In the genomic region with DNA sequence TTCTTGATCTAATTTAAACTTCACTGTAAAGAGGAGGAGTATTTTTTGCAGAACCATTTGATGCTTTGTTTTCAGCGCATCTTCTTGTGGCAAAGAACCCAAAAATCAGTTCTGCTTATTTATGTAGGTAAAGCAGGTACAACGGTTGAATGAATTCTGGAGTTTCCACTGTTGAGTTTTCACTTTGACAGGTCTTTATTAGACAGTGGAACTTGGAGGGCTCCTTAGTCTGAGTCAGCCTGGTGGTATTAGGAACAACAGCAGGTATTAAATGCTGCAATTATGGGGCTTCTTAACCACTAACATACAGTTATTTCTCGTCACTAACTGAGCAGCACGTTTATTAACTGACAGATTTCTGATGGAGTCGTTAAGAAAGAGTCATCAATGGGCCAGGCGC, we compare ENCODE assay signal across 9 cellular contexts. TPM values are rescaled to one million over a fixed set of nuclear protein-coding genes. Genes with fewer than 3 reads are reported as not detected.
DNase-seq lines count a peak whose midpoint lies in the region; ATAC-seq and TF ChIP-seq lines count a peak whose summit lies in the region.
"Had no signal": no experiment of that assay in that cellular context is flagged by ENCODE, and none has a peak within 500 bp of the region (broad histone marks: within the 10 kb centered on the region; RNA-seq: fewer than 3 reads in every experiment).

No MANE protein-coding gene starts in this region.

- CTCF ChIA-PET in activated CD4-positive, alpha-beta T cell treated with anti-CD3 and anti-CD28 coated beads for 36 hours (lab: Charles Lee), result interaction anchor here (1.2 to 2.4 kb wide), 2 partner anchors 56 to 170 kb away, joined by 3 to 20 read pairs; no protein-coding TSS in a partner anchor
- CTCF ChIA-PET in activated CD4-positive, alpha-beta memory T cell treated with anti-CD3 and anti-CD28 coated beads for 36 hours (lab: Charles Lee), result interaction anchor here (1.5 to 3.1 kb wide), 7 partner anchors 15 to 194 kb away, joined by 3 to 80 read pairs (median 21); partner anchors contain the start of gene SLC16A1

- no peaks in the 10 kb centered on the region for H3K27me3 ChIP-seq in testis

- intact Hi-C loops in activated CD4-positive, alpha-beta T cell treated with anti-CD3 and anti-CD28 coated beads for 36 hours (cut with DNase I, micrococcal nuclease), result loop anchor here in 1 of 2 experiments (5.0 kb wide), 2 partner anchors 452 to 1508 kb away; partner anchors contain the start of gene BCAS2
- intact Hi-C loops in activated CD4-positive, alpha-beta memory T cell treated with anti-CD3 and anti-CD28 coated beads for 36 hours (cut with micrococcal nuclease), result loop anchor here (5.0 kb wide), 2 partner anchors 53 to 318 kb away; partner anchors contain the start of gene MAGI3
- intact Hi-C loops in testis (cut with DNase I; ENCODE audit: low total_unique reads), result no loop called here

- H3K27me3 Mint-ChIP-seq in activated CD4-positive, alpha-beta T cell treated with anti-CD3 and anti-CD28 coated beads for 36 hours, result no peaks in the 10 kb centered on the region
- H3K27me3 Mint-ChIP-seq in activated CD4-positive, alpha-beta memory T cell treated with anti-CD3 and anti-CD28 coated beads for 36 hours, result no peaks in the 10 kb centered on the region

- H3K9me3 ChIP-seq in iPS-18c (ENCODE audit: control insufficient read depth, insufficient read depth, low read length), result no peaks in the 10 kb centered on the region
- H3K9me3 ChIP-seq in testis, result no peaks in the 10 kb centered on the region

- peak overlapping the region in 1 of 2 donors; percentile 92 for H3K27ac ChIP-seq in testis

- POLR2A ChIA-PET in activated CD4-positive, alpha-beta T cell treated with anti-CD3 and anti-CD28 coated beads for 36 hours (lab: Charles Lee), result no interaction called here
- POLR2A ChIA-PET in activated CD4-positive, alpha-beta memory T cell treated with anti-CD3 and anti-CD28 coated beads for 36 hours (lab: Charles Lee), result interaction anchor here (1.3 kb wide), 1 partner anchor 316 kb away, joined by 3 read pairs; the partner anchor contains the start of gene MAGI3

- no peak for TF ChIP-seq POLR2A in testis (IDR thresholded peaks at IDR 0.05)

- H3K4me1 ChIP-seq in testis, result peaks cover 8% of the 10 kb centered on the region

- H3K36me3 ChIP-seq in testis (ENCODE audit: low read depth, missing control alignments), result no peaks in the 10 kb centered on the region

- H3K9me3 Mint-ChIP-seq in activated CD4-positive, alpha-beta T cell treated with anti-CD3 and anti-CD28 coated beads for 36 hours (ENCODE audit: low read depth), result no peaks in the 10 kb centered on the region
- no peaks in the 10 kb centered on the region for H3K9me3 Mint-ChIP-seq in activated CD4-positive, alpha-beta memory T cell treated with anti-CD3 and anti-CD28 coated beads for 36 hours

- WGBS in testis, 2 donors, result 26 to 42% methylated on average over 6 of the region's 6 CpGs

- peaks cover 12% of the 10 kb centered on the region for H3K36me3 Mint-ChIP-seq in activated CD4-positive, alpha-beta T cell treated with anti-CD3 and anti-CD28 coated beads for 36 hours (ENCODE audit: low read depth)
- peaks cover 6% of the 10 kb centered on the region for H3K36me3 Mint-ChIP-seq in activated CD4-positive, alpha-beta memory T cell treated with anti-CD3 and anti-CD28 coated beads for 36 hours

- H3K4me3 ChIP-seq in iPS-18c (ENCODE audit: insufficient read depth, low read depth, low read length) (peak overlapping the region; percentile 94), testis (peak overlapping the region; percentile 85 to 86)

- TF ChIP-seq CTCF in testis (IDR thresholded peaks at IDR 0.05), result no peak

- peaks cover 29% of the 10 kb centered on the region for H3K4me1 Mint-ChIP-seq in activated CD4-positive, alpha-beta T cell treated with anti-CD3 and anti-CD28 coated beads for 36 hours
- H3K4me1 Mint-ChIP-seq in activated CD4-positive, alpha-beta memory T cell treated with anti-CD3 and anti-CD28 coated beads for 36 hours (ENCODE audit: low read depth), result peaks cover 30% of the 10 kb centered on the region

- peak overlapping the region; percentile 90 for H3K27ac Mint-ChIP-seq in activated CD4-positive, alpha-beta T cell treated with anti-CD3 and anti-CD28 coated beads for 36 hours
- peak overlapping the region; percentile 91 for H3K27ac Mint-ChIP-seq in activated CD4-positive, alpha-beta memory T cell treated with anti-CD3 and anti-CD28 coated beads for 36 hours

- ATAC-seq in activated CD4-positive, alpha-beta T cell treated with anti-CD3 and anti-CD28 coated beads for 36 hours, result no peak
- no peak for ATAC-seq in HG03521 (IDR thresholded peaks at IDR 0.05; ENCODE audit: unreplicated experiment)

- no peak for DNase-seq in activated CD4-positive, alpha-beta T cell treated with anti-CD3 and anti-CD28 coated beads for 36 hours
- no peak for DNase-seq in activated CD4-positive, alpha-beta T cell treated with anti-CD3 and anti-CD28 coated beads for 4 hours
- no peak for DNase-seq in activated CD4-positive, alpha-beta memory T cell treated with anti-CD3 and anti-CD28 coated beads for 36 hours
- no peak for DNase-seq in testis
- no peak for DNase-seq in stimulated activated naive CD4-positive, alpha-beta T cell (lab: John Stamatoyannopoulos, UW)
- no peak for DNase-seq in HuH-7 (ENCODE audit: low spot score)
- DNase-seq: NCI-H446 treated with DMSO at 0.1 percent for 48 hours had no signal

- H3K4me3 Mint-ChIP-seq in activated CD4-positive, alpha-beta T cell treated with anti-CD3 and anti-CD28 coated beads for 36 hours, result peak overlapping the region; percentile 98
- H3K4me3 Mint-ChIP-seq in activated CD4-positive, alpha-beta memory T cell treated with anti-CD3 and anti-CD28 coated beads for 36 hours, result peak overlapping the region; percentile 98

RNA-seq across cellular contexts. Expression of gene LRIG2, which starts 1.2 kb away (rescaled TPM):
- total RNA-seq in activated CD4-positive, alpha-beta T cell treated with anti-CD3 and anti-CD28 coated beads for 36 hours, result 10 to 100 TPM in 1 of 2 experiments, 1 to 10 TPM in 1; 7.1 to 10.2 TPM
- total RNA-seq in activated CD4-positive, alpha-beta memory T cell treated with anti-CD3 and anti-CD28 coated beads for 36 hours, result 1 to 10 TPM; 7.1 to 8.3 TPM
- total RNA-seq in testis, result 10 to 100 TPM; 26.0 to 27.7 TPM
- polyA plus RNA-seq in testis (ENCODE audit: insufficient read depth, low read depth, low replicate concordance), result 10.6 TPM
